Comparison of ENCODE assay signal across 1 cellular context in the genomic region with DNA sequence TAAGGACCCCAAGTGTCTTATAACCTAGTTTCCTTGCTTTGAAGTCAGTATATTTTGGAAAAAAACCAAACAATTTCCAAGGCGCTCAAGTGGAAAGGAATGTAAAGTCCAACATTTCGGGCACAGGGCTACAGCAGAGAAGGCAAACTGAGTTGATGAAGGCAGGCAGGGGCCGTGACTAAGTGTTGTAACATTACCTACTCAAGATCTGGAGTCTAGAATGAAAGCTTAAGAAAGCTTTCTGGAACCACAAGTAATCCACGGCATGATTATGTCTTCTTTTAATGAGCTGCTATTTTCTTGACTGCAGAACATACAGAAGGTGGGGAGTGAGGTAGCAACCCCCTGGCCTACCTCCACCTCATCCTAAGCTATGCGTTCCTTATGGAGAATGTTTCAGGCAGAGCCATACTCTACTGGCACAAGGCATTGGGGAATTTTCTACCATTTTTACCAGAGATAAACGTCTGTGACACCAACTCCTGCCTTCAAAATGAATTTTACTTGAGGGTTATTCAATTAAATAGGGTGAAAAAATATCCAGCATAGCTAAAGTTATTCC.
TF ChIP-seq lines count a peak whose summit lies in the region.

No MANE protein-coding gene starts in this region.

TF ChIP-seq in endothelial cell of umbilical vein, 7 proteins besides CTCF, POLR2A, EP300 and RAD21:
- TF ChIP-seq EZH2 (IDR thresholded peaks at IDR 0.05; ENCODE audit: borderline replicate concordance, low read depth, low read length, severe bottlenecking): no peak
- peak; percentile 51 for TF ChIP-seq POLR2AphosphoS5 (IDR thresholded peaks at IDR 0.05; ENCODE audit: insufficient read depth, low read depth, low read length)
TF ChIP-seq in endothelial cell of umbilical vein: peak in this region for 1.
